Comparison of ENCODE assay signal across 8 cellular contexts in the genomic region with DNA sequence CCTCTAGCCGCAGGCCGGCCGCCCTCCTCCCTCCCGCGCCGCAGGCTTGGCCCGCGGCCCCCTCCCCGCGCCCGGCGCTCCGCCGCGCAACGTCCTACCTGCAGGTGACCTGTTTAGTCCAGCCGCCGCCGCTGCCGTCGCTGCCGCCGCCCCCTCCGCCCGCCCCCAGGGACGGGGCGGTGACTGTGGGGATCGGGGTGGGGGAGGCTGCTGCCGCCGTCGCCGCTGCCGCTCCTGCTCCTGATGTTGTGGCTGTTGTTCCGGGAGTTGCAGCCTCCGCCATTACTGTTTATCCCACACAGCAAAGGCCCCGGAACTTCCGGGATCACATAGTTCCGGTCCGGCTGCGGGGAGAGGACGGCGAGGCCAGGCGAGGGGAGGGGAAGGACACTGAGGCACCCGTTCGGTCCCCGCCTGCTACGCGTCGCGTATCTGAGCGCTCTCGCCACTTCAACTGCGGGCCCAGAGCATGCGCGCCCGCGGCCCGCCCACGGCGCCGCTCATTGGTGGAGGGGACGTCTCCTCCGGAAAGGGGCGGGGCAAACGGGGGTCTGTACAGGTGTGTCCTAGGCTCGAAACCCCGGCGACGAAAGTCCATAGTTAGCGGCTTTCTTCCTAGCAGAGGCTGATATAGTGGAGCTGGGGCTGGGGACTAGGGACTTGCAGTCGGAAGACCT. TPM values are rescaled to one million over a fixed set of nuclear protein-coding genes. Genes with fewer than 3 reads are reported as not detected.
A peak's percentile ranks its signal among the peaks of the same experiment; 100 is the strongest.
DNase-seq lines count a peak whose midpoint lies in the region; ATAC-seq and TF ChIP-seq lines count a peak whose summit lies in the region.

A gene with protein sequence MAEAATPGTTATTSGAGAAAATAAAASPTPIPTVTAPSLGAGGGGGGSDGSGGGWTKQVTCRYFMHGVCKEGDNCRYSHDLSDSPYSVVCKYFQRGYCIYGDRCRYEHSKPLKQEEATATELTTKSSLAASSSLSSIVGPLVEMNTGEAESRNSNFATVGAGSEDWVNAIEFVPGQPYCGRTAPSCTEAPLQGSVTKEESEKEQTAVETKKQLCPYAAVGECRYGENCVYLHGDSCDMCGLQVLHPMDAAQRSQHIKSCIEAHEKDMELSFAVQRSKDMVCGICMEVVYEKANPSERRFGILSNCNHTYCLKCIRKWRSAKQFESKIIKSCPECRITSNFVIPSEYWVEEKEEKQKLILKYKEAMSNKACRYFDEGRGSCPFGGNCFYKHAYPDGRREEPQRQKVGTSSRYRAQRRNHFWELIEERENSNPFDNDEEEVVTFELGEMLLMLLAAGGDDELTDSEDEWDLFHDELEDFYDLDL (minus strand): TSS at position 444 of the 677 bp plus-strand sequence. CDS start 161 bp downstream, at position 283.

- H3K27me3 ChIP-seq in left ventricle myocardium inferior (ENCODE audit: low read depth) (no peaks in the 10 kb centered on the region), prostate gland (replicated peaks; ENCODE audit: insufficient read depth) (no peaks in the 10 kb centered on the region)

- ATAC-seq in HG02884 (IDR thresholded peaks at IDR 0.05; ENCODE audit: unreplicated experiment): peak; percentile 84

- peak; percentile 95 for DNase-seq in GM13977 (ENCODE audit: low spot score)
- peak; percentile 95 for DNase-seq in NCI-H1694 (lab: John Stamatoyannopoulos, UW)
- peak; percentile 32 to 96 (median 91) for DNase-seq in amygdala (lab: John Stamatoyannopoulos, UW)
- DNase-seq in left ventricle myocardium inferior: peak; percentile 94
- DNase-seq in prostate gland (ENCODE audit: low spot score): peak; percentile 96

- H3K36me3 ChIP-seq in left ventricle myocardium inferior (no peaks in the 10 kb centered on the region), prostate gland (no peaks in the 10 kb centered on the region), urinary bladder (ENCODE audit: insufficient read depth) (no peaks in the 10 kb centered on the region)

- peak within 1 kb of the TSS; percentile 93 for H3K27ac ChIP-seq in left ventricle myocardium inferior (replicated peaks)
- H3K27ac ChIP-seq in prostate gland: peak within 1 kb of the TSS; percentile 91 to 92
- H3K27ac ChIP-seq in urinary bladder (ENCODE audit: low read depth): peak within 1 kb of the TSS; percentile 92

- H3K36me3 Mint-ChIP-seq in T-helper 1 cell treated with Interleukin-12 subunit alpha and Interleukin-12 subunit beta and Interleukin-4 antibody, amounts not matched to agents 30 μg/mL and 1 μg/mL, for 36 hours (ENCODE audit: low read depth): peaks cover 5% of the 10 kb centered on the region

- in situ Hi-C loops in GM13977 (cut with MboI; ENCODE audit: low pct_unique_long_range_greater_than_20kb, low sequenced_read_pairs, unreplicated experiment): no loop called here

- H3K27ac Mint-ChIP-seq in T-helper 1 cell treated with Interleukin-12 subunit alpha and Interleukin-12 subunit beta and Interleukin-4 antibody, amounts not matched to agents 30 μg/mL and 1 μg/mL, for 36 hours: peak within 1 kb of the TSS; percentile 100

- peaks cover 14% of the 10 kb centered on the region for H3K27me3 Mint-ChIP-seq in T-helper 1 cell treated with Interleukin-12 subunit alpha and Interleukin-12 subunit beta and Interleukin-4 antibody, amounts not matched to agents 30 μg/mL and 1 μg/mL, for 36 hours (ENCODE audit: low read depth)

- TF ChIP-seq POLR2A in prostate gland (IDR thresholded peaks at IDR 0.05): peak; percentile 87

- H3K4me3 Mint-ChIP-seq in T-helper 1 cell treated with Interleukin-12 subunit alpha and Interleukin-12 subunit beta and Interleukin-4 antibody, amounts not matched to agents 30 μg/mL and 1 μg/mL, for 36 hours: peak within 1 kb of the TSS; percentile 100

- WGBS in prostate gland: 0% methylated on average over 43 of the region's 71 CpGs
- WGBS in urinary bladder: under 1% methylated on average over 69 of the region's 71 CpGs

- H3K4me1 Mint-ChIP-seq in T-helper 1 cell treated with Interleukin-12 subunit alpha and Interleukin-12 subunit beta and Interleukin-4 antibody, amounts not matched to agents 30 μg/mL and 1 μg/mL, for 36 hours (ENCODE audit: low read depth): peaks cover 30% of the 10 kb centered on the region

- H3K4me1 ChIP-seq in left ventricle myocardium inferior (peaks cover 47% of the 10 kb centered on the region), prostate gland (replicated peaks) (no peaks in the 10 kb centered on the region), urinary bladder (ENCODE audit: insufficient read depth) (no peaks in the 10 kb centered on the region)

- TF ChIP-seq CTCF in GM13977 (IDR thresholded peaks at IDR 0.05; ENCODE audit: extremely low read depth, insufficient read depth, missing control alignments): no peak
- TF ChIP-seq CTCF in left ventricle myocardium inferior (IDR thresholded peaks at IDR 0.05; ENCODE audit: borderline replicate concordance): no peak
- TF ChIP-seq CTCF in prostate gland (IDR thresholded peaks at IDR 0.05): peak in 1 of 4 experiments; percentile 3

- H3K9me3 ChIP-seq in left ventricle myocardium inferior (replicated peaks) (no peaks in the 10 kb centered on the region), prostate gland (no peaks in the 10 kb centered on the region)

- H3K4me3 ChIP-seq in left ventricle myocardium inferior (peak within 1 kb of the TSS; percentile 97), prostate gland (peak within 1 kb of the TSS; percentile 92 to 100), urinary bladder (ENCODE audit: low read depth, low read length) (peak within 1 kb of the TSS; percentile 97)

- intact Hi-C loops in left ventricle myocardium inferior (cut with micrococcal nuclease): no loop called here
- intact Hi-C loops in prostate gland (cut with DNase I): loop anchor here (2.0 to 5.0 kb wide), 2 partner anchors 28 to 178 kb away; no protein-coding TSS in a partner anchor

- H3K9me3 Mint-ChIP-seq in T-helper 1 cell treated with Interleukin-12 subunit alpha and Interleukin-12 subunit beta and Interleukin-4 antibody, amounts not matched to agents 30 μg/mL and 1 μg/mL, for 36 hours: no peaks in the 10 kb centered on the region

RNA-seq across cellular contexts. Expression of the gene that starts here (rescaled TPM):
- total RNA-seq in left ventricle myocardium inferior (90.0 TPM), prostate gland (100 to 1,000 TPM in 1 of 2 donors, 10 to 100 TPM in 1; 69.0 to 108 TPM), urinary bladder (68.4 TPM)
- polyA plus RNA-seq in urinary bladder: 65.0 TPM

Comparison
In these comparisons a context has a peak if more than half of its experiments do, and no peak if none do; other contexts are left out.
1. Peak in every context shown above with its lines: DNase-seq, ATAC-seq, H3K4me3 ChIP-seq and H3K27ac ChIP-seq.